In the genomic region with DNA sequence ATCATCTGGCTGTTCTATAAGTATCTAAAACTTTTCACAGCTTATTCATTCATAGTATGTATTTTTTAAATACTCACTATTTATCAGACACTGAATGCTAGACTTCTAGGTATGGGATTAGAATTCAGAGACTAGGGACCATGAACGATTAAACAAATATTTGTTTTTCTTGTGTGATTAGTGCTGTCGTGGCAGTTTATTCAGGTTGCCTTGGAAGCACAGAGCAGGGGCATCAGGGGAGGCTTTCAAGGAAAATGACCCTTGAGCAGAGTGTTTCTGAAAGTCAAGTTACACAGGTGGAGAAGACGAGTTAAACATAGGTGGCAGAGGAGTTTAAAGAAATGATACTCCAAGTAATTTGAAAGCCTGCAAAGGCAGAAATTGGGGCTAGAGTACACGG, we compare ENCODE assay signal across 19 cellular contexts. TPM values are rescaled to one million over a fixed set of nuclear protein-coding genes. Genes with fewer than 3 reads are reported as not detected.
A peak's percentile ranks its signal among the peaks of the same experiment; 100 is the strongest.
DNase-seq lines count a peak whose midpoint lies in the region; ATAC-seq lines count a peak whose summit lies in the region.
"Had no signal": no experiment of that assay in that cellular context is flagged by ENCODE, and none has a peak within 500 bp of the region (broad histone marks: within the 10 kb centered on the region; RNA-seq: fewer than 3 reads in every experiment).

No MANE protein-coding gene starts in this region.

- peak; percentile 50 for DNase-seq in COLO668 (lab: John Stamatoyannopoulos, UW; ENCODE audit: unreplicated experiment)
- DNase-seq in NCI-H1417 treated with DMSO at 0.1 percent for 48 hours (lab: John Stamatoyannopoulos, UW): peak; percentile 53
- peak; percentile 93 for DNase-seq in NCI-H69 (lab: John Stamatoyannopoulos, UW)
- no peak for DNase-seq in left lobe of liver (ENCODE audit: low spot score)
- DNase-seq in head of caudate nucleus: no peak
- no peak for DNase-seq in Ammon's horn (ENCODE audit: low spot score)
- DNase-seq: activated CD4-positive, alpha-beta T cell treated with anti-CD3 and anti-CD28 coated beads, Interleukin-2, amount 10 ng/mL, durations not matched to agents 24 days and 14 days; activated CD8-positive, alpha-beta memory T cell treated with anti-CD3 and anti-CD28 coated beads, Interleukin-2, amount 50 U/mL, for 48 hours; activated naive CD4-positive, alpha-beta T cell; aorta; CD4-positive, CD25-positive, alpha-beta regulatory T cell; naive thymus-derived CD4-positive, alpha-beta T cell; NCI-H2227 treated with DMSO at 0.1 percent for 48 hours; psoas muscle; SK-N-SH; stimulated activated naive CD4-positive, alpha-beta T cell; upper lobe of left lung had no signal

- ATAC-seq in left lobe of liver: peak; percentile 65
- ATAC-seq in GM19463 (IDR thresholded peaks at IDR 0.05; ENCODE audit: unreplicated experiment): no peak
- no peak for ATAC-seq in HG02623 (IDR thresholded peaks at IDR 0.05; ENCODE audit: unreplicated experiment)
- ATAC-seq: naive thymus-derived CD4-positive, alpha-beta T cell; psoas muscle had no signal

- intact Hi-C loops in head of caudate nucleus (cut with DNase I): loop anchor here (10.0 kb wide), 1 partner anchor 542 kb away; a partner anchor contains a TSS

RNA-seq across cellular contexts. Expression of a gene that starts 5.7 kb away (rescaled TPM):
- total RNA-seq in left lobe of liver: 11.3 TPM

Comparison
In these comparisons a context has a peak if more than half of its experiments do, and no peak if none do; other contexts are left out.
1. DNase-seq: peak in COLO668 (single experiment), NCI-H1417 treated with DMSO at 0.1 percent for 48 hours (single experiment) and NCI-H69 (single experiment); none in left lobe of liver (single experiment), head of caudate nucleus (0 of 42) and Ammon's horn (single experiment).